Comparison of ENCODE assay signal across 13 cellular contexts in genomic region chr2:148253716-148254115, GRCh38.
DNase-seq lines count a peak whose midpoint lies in the region; ATAC-seq and TF ChIP-seq lines count a peak whose summit lies in the region.
"Had no signal": no experiment of that assay in that cellular context is flagged by ENCODE, and none has a peak within 500 bp of the region (broad histone marks: within the 10 kb centered on the region; RNA-seq: fewer than 3 reads in every experiment).

No MANE protein-coding gene starts in this region.

- intact Hi-C loops in mammary epithelial cell (cut with micrococcal nuclease) = no loop called here

- H3K56ac ChIP-seq in mesendoderm (ENCODE audit: low read length) = no peak overlapping the region

- no peak overlapping the region for H2BK120ac ChIP-seq in mesendoderm (ENCODE audit: low read depth, low read length)

- H3K36me3 ChIP-seq in mammary epithelial cell (ENCODE audit: insufficient read depth, low read length) (no peaks in the 10 kb centered on the region), mesendoderm (ENCODE audit: control insufficient read depth, insufficient read depth, low read length) (no peaks in the 10 kb centered on the region)
- H3K36me3 ChIP-seq: thyroid gland had no signal

- no peak overlapping the region for H2BK5ac ChIP-seq in mesendoderm (ENCODE audit: low read length)

- H3K9ac ChIP-seq in mammary epithelial cell (ENCODE audit: insufficient read depth, low read length) = no peak overlapping the region
- no peak overlapping the region for H3K9ac ChIP-seq in mesendoderm (ENCODE audit: low read length)

- no peaks in the 10 kb centered on the region for H3K9me3 ChIP-seq in mammary epithelial cell (replicated peaks; ENCODE audit: insufficient read depth, low read length)
- H3K9me3 ChIP-seq: thyroid gland had no signal

- WGBS in mammary epithelial cell (ENCODE audit: low coverage, missing lambda C conversion rate) = 33% methylated on average over 4 of the region's 5 CpGs
- no CpG with 5 or more reads among the region's 5 CpGs for WGBS in mesendoderm (ENCODE audit: extremely low coverage, insufficient coverage, low lambda C conversion rate)

- H3K4me1 ChIP-seq in mammary epithelial cell (ENCODE audit: insufficient read depth, low read length) (peaks cover 6% of the 10 kb centered on the region), mesendoderm (ENCODE audit: control insufficient read depth, low read depth, low read length) (no peaks in the 10 kb centered on the region)
- H3K4me1 ChIP-seq: thyroid gland had no signal

- no peak overlapping the region for H2AFZ ChIP-seq in mammary epithelial cell (ENCODE audit: low read depth, low read length)

- no peaks in the 10 kb centered on the region for H4K20me1 ChIP-seq in mammary epithelial cell (ENCODE audit: insufficient read depth, low read length)

- DNase-seq in NCI-H2196 (lab: John Stamatoyannopoulos, UW; ENCODE audit: unreplicated experiment) (peak; percentile 4), NCI-H2196 treated with DMSO at 0.1 percent for 48 hours (lab: John Stamatoyannopoulos, UW; ENCODE audit: unreplicated experiment) (no peak), NAMALWA (ENCODE audit: low spot score) (peak; percentile 40), mammary epithelial cell (peak; percentile 71), mesendoderm (peak; percentile 54), NCI-H510A (lab: John Stamatoyannopoulos, UW) (no peak)
- DNase-seq: activated CD4-positive, alpha-beta T cell treated with anti-CD3 and anti-CD28 coated beads for 4 hours; activated T-cell treated with anti-CD3 and anti-CD28 coated beads, Interleukin-2, amount 50 U/mL, for 1 hour; amniotic stem cell; mucosa of descending colon; thyroid gland had no signal

- in situ Hi-C loops in mammary epithelial cell (cut with MboI; ENCODE audit: low sequenced_read_pairs in 2 of 2) = no loop called here

- no TSS peak for BruUV-seq in mammary epithelial cell (replicated peaks; lab: Mats Ljungman, UMichigan)

- H3K27ac ChIP-seq in mammary epithelial cell (ENCODE audit: insufficient read depth, low read depth, low read length) (no peak overlapping the region), mesendoderm (ENCODE audit: low read depth, low read length) (no peak overlapping the region)
- H3K27ac ChIP-seq: thyroid gland had no signal

- ATAC-seq in HG03565 (IDR thresholded peaks at IDR 0.05; ENCODE audit: unreplicated experiment) = no peak
- ATAC-seq in HG03025 (IDR thresholded peaks at IDR 0.05; ENCODE audit: low FRiP score, unreplicated experiment) = no peak
- ATAC-seq: mucosa of descending colon had no signal

- H2AK5ac ChIP-seq in mesendoderm (ENCODE audit: low read length) = no peak overlapping the region

- H3K79me1 ChIP-seq in mesendoderm (ENCODE audit: low read length) = no peaks in the 10 kb centered on the region

- dilution Hi-C loops in mammary epithelial cell (cut with HindIII; ENCODE audit: low sequenced_read_pairs) = no loop called here

- H3K4me2 ChIP-seq in mammary epithelial cell (ENCODE audit: insufficient read depth, low read depth, low read length) (no peak overlapping the region), mesendoderm (ENCODE audit: low read length) (no peak overlapping the region)

- CTCF ChIA-PET in mammary epithelial cell (lab: Charles Lee; ENCODE audit: low non-redundant PET) = no interaction called here

- H3K23ac ChIP-seq in mesendoderm (ENCODE audit: low read length) = no peak overlapping the region

- H3K4me3 ChIP-seq in mammary epithelial cell (replicated peaks in 1 of 3; ENCODE audit: insufficient read depth in 1 of 3, low read depth in 2 of 3, low read length in 3 of 3) (no peak overlapping the region), mesendoderm (ENCODE audit: low read length) (no peak overlapping the region)
- H3K4me3 ChIP-seq: mucosa of descending colon, thyroid gland had no signal

- no peak for TF ChIP-seq CTCF in mammary epithelial cell (conservative IDR thresholded peaks at IDR 0.05 in 1 of 2, IDR thresholded peaks at IDR 0.05 in 1 of 2; ENCODE audit: extremely low read depth in 1 of 2, insufficient read depth in 1 of 2, low read depth in 1 of 2, low read length in 2 of 2)

- H3K4ac ChIP-seq in mesendoderm (ENCODE audit: low read depth, low read length) = no peak overlapping the region

- H2BK15ac ChIP-seq in mesendoderm (replicated peaks; ENCODE audit: low read depth) = no peak overlapping the region

- H4K5ac ChIP-seq in mesendoderm (ENCODE audit: low read length) = no peak overlapping the region

- no peaks in the 10 kb centered on the region for H3K27me3 ChIP-seq in mammary epithelial cell (ENCODE audit: insufficient read depth, low read length)
- H3K27me3 ChIP-seq in mesendoderm (ENCODE audit: insufficient read depth, low read length, poor library complexity) = no peaks in the 10 kb centered on the region
- H3K27me3 ChIP-seq: thyroid gland had no signal

- no peak overlapping the region for H3K18ac ChIP-seq in mesendoderm (ENCODE audit: low read length)

- H3K79me2 ChIP-seq in mammary epithelial cell (ENCODE audit: insufficient read depth, low read length) = no peaks in the 10 kb centered on the region
- no peaks in the 10 kb centered on the region for H3K79me2 ChIP-seq in mesendoderm (ENCODE audit: control insufficient read depth, insufficient read depth, low read length)

- H4K8ac ChIP-seq in mesendoderm (ENCODE audit: low read depth, low read length) = no peak overlapping the region

Comparison
In these comparisons a context has a peak if more than half of its experiments do, and no peak if none do; other contexts are left out.
1. DNase-seq: peak in NCI-H2196 (single experiment), NAMALWA (single experiment), mammary epithelial cell (single experiment) and mesendoderm (single experiment); none in NCI-H2196 treated with DMSO at 0.1 percent for 48 hours (single experiment) and NCI-H510A (single experiment).